In genomic region chr19:49851456-49852259, GRCh38 we compare ENCODE assay signal across 8 cellular contexts. TPM values are rescaled to one million over a fixed set of nuclear protein-coding genes. Genes with fewer than 3 reads are reported as not detected.
A peak's percentile ranks its signal among the peaks of the same experiment; 100 is the strongest.
DNase-seq lines count a peak whose midpoint lies in the region; ATAC-seq and TF ChIP-seq lines count a peak whose summit lies in the region.

No MANE protein-coding gene starts in this region.

- TF ChIP-seq CTCF in DND-41 (IDR thresholded peaks at IDR 0.05; ENCODE audit: borderline replicate concordance, extremely low read depth, low read length, poor library complexity, severe bottlenecking) (peak; percentile 4), activated B cell treated with CpG ODN at 0.5 μM for 24 hours (IDR thresholded peaks at IDR 0.05) (no peak)

- H3K9me3 ChIP-seq in DND-41 (ENCODE audit: insufficient read depth, low read length, severe bottlenecking) = no peaks in the 10 kb centered on the region
- no peaks in the 10 kb centered on the region for H3K9me3 ChIP-seq in endocrine pancreas (ENCODE audit: control insufficient read depth, low read length)

- no peaks in the 10 kb centered on the region for H3K27me3 Mint-ChIP-seq in activated B cell treated with CpG ODN at 0.5 μM for 24 hours
- H3K27me3 Mint-ChIP-seq in naive thymus-derived CD8-positive, alpha-beta T cell = no peaks in the 10 kb centered on the region

- 0 out of 2 replicates have a peak overlapping the region, but pooled peaks have one; percentile 75 for H2AFZ ChIP-seq in DND-41 (ENCODE audit: low read depth, low read length)

- peaks cover 45% of the 10 kb centered on the region for H4K20me1 ChIP-seq in DND-41 (ENCODE audit: insufficient read depth, low read length)

- peak overlapping the region; percentile 79 for H3K27ac Mint-ChIP-seq in activated B cell treated with CpG ODN at 0.5 μM for 24 hours
- H3K27ac Mint-ChIP-seq in naive thymus-derived CD8-positive, alpha-beta T cell = peak overlapping the region; percentile 80 to 94 (median 90)

- POLR2A ChIA-PET in activated B cell treated with CpG ODN at 0.5 μM for 24 hours (lab: Charles Lee) = interaction anchor here (0.5 to 2.9 kb wide), 12 partner anchors 8 to 1698 kb away, joined by 3 to 62 read pairs (median 8); partner anchors contain the start of genes AKT1S1, AP2A1, ATF5 and FUZ
- POLR2A ChIA-PET in naive thymus-derived CD8-positive, alpha-beta T cell (lab: Charles Lee) = interaction anchor here (1.1 to 9.1 kb wide), 9 partner anchors 14 to 134 kb away, joined by 3 to 137 read pairs (median 16); partner anchors contain the start of genes AKT1S1, AP2A1, FUZ and MED25

- CTCF ChIA-PET in activated B cell treated with CpG ODN at 0.5 μM for 24 hours (lab: Charles Lee) = no interaction called here

- H3K4me1 ChIP-seq in DND-41 (ENCODE audit: insufficient read depth, low read length) (peaks cover 51% of the 10 kb centered on the region), endocrine pancreas (ENCODE audit: control insufficient read depth, insufficient read depth, low read length) (no peaks in the 10 kb centered on the region)

- peaks cover 44% of the 10 kb centered on the region for H3K36me3 ChIP-seq in DND-41 (ENCODE audit: insufficient read depth, low read length)
- no peaks in the 10 kb centered on the region for H3K36me3 ChIP-seq in endocrine pancreas (ENCODE audit: control insufficient read depth, insufficient read depth, low read length)

- peaks cover 2% of the 10 kb centered on the region for H3K9me3 Mint-ChIP-seq in activated B cell treated with CpG ODN at 0.5 μM for 24 hours
- peaks cover 0 to 5% (median 0%) of the 10 kb centered on the region in 9 donors for H3K9me3 Mint-ChIP-seq in naive thymus-derived CD8-positive, alpha-beta T cell

- DNase-seq in DND-41 (peak; percentile 56), activated B cell treated with CpG ODN at 0.5 μM for 24 hours (peak; percentile 35)
- DNase-seq in naive thymus-derived CD8-positive, alpha-beta T cell = peak in 6 of 10 donors; percentile 27 to 51 (median 40)

- H3K4me1 Mint-ChIP-seq in activated B cell treated with CpG ODN at 0.5 μM for 24 hours = peaks cover 53% of the 10 kb centered on the region
- peaks cover 19 to 44% (median 31%) of the 10 kb centered on the region in 4 donors for H3K4me1 Mint-ChIP-seq in naive thymus-derived CD8-positive, alpha-beta T cell

- H3K27ac ChIP-seq in DND-41 (ENCODE audit: low read length) = peak overlapping the region; percentile 80

- intact Hi-C loops in activated B cell treated with CpG ODN at 0.5 μM for 24 hours (cut with micrococcal nuclease) = loop anchor here (1.0 kb wide), 1 partner anchor 78 kb away; the partner anchor contains the start of genes ATF5 and NUP62

- 0 out of 3 replicates have a peak, but pooled peaks have one; percentile 10 for ATAC-seq in DND-41 (ENCODE audit: insufficient read depth, low read depth)
- ATAC-seq in HG03066 (IDR thresholded peaks at IDR 0.05; ENCODE audit: low read depth, unreplicated experiment) = peak; percentile 9
- ATAC-seq in activated B cell treated with CpG ODN at 0.5 μM for 24 hours (ENCODE audit: low read depth) = peak; percentile 8
- ATAC-seq in naive thymus-derived CD8-positive, alpha-beta T cell = peak; percentile 21 to 24
- no peak for ATAC-seq in activated CD4-positive, CD25-positive, alpha-beta regulatory T cell treated with anti-CD3 and anti-CD28 coated beads, Interleukin-2, amount 50 U/mL, for 24 hours
- ATAC-seq in GM19467 (IDR thresholded peaks at IDR 0.05; ENCODE audit: unreplicated experiment) = no peak
- ATAC-seq in HG03135 (IDR thresholded peaks at IDR 0.05; ENCODE audit: unreplicated experiment) = no peak

- H3K9ac ChIP-seq in DND-41 (ENCODE audit: low read depth, low read length) (peak overlapping the region; percentile 64), endocrine pancreas (ENCODE audit: control insufficient read depth, insufficient read depth, low read length) (no peak overlapping the region)

- H3K4me3 Mint-ChIP-seq in activated B cell treated with CpG ODN at 0.5 μM for 24 hours = peak overlapping the region; percentile 83
- H3K4me3 Mint-ChIP-seq in naive thymus-derived CD8-positive, alpha-beta T cell = peak overlapping the region; percentile 78 to 94 (median 89)

- H3K79me2 ChIP-seq in DND-41 (ENCODE audit: insufficient read depth, low read length) = peaks cover 66% of the 10 kb centered on the region

- peaks cover 16% of the 10 kb centered on the region for H3K36me3 Mint-ChIP-seq in activated B cell treated with CpG ODN at 0.5 μM for 24 hours (ENCODE audit: low read depth)
- H3K36me3 Mint-ChIP-seq in naive thymus-derived CD8-positive, alpha-beta T cell = peaks cover 0 to 6% (median 3%) of the 10 kb centered on the region in 3 donors

- H3K27me3 ChIP-seq in DND-41 (ENCODE audit: insufficient read depth, low read length, poor library complexity) (no peaks in the 10 kb centered on the region), endocrine pancreas (ENCODE audit: control insufficient read depth, insufficient read depth, low read length) (no peaks in the 10 kb centered on the region)

- H3K4me2 ChIP-seq in DND-41 (ENCODE audit: insufficient read depth, low read length) = peak overlapping the region; percentile 82

- H3K4me3 ChIP-seq in DND-41 (ENCODE audit: low read depth in 1 of 2, low read length in 2 of 2) (peak overlapping the region; percentile 48 to 70; a peak in 3 of 4 replicates), endocrine pancreas (ENCODE audit: control insufficient read depth, insufficient read depth, low read length) (peak overlapping the region; percentile 22)

RNA-seq across cellular contexts. Expression of gene PTOV1, which starts 0.7 kb away (rescaled TPM):
- 103 and 107 TPM in 2 replicates for total RNA-seq in activated B cell treated with CpG ODN at 0.5 μM for 24 hours
- total RNA-seq in naive thymus-derived CD8-positive, alpha-beta T cell = 100 to 1,000 TPM; 178 to 186 TPM
- polyA plus RNA-seq in naive thymus-derived CD8-positive, alpha-beta T cell = 10 to 100 TPM; 42.9 to 67.4 (median 50.9) TPM

RNA-seq across cellular contexts. Expression of gene PNKP, which starts 15.7 kb away (rescaled TPM):
- total RNA-seq in activated B cell treated with CpG ODN at 0.5 μM for 24 hours = 174 and 205 TPM in 2 replicates
- 100 to 1,000 TPM; 170 to 176 TPM for total RNA-seq in naive thymus-derived CD8-positive, alpha-beta T cell
- polyA plus RNA-seq in naive thymus-derived CD8-positive, alpha-beta T cell = 10 to 100 TPM; 21.1 to 24.3 (median 21.4) TPM

RNA-seq across cellular contexts. Expression of gene AKT1S1, which starts 25.5 kb away (rescaled TPM):
- total RNA-seq in activated B cell treated with CpG ODN at 0.5 μM for 24 hours = 21.3 and 28.7 TPM in 2 replicates
- total RNA-seq in naive thymus-derived CD8-positive, alpha-beta T cell = 10 to 100 TPM; 28.4 to 30.4 TPM
- polyA plus RNA-seq in naive thymus-derived CD8-positive, alpha-beta T cell = 1 to 10 TPM; 2.6 to 4.5 (median 3.9) TPM

RNA-seq across cellular contexts. Expression of gene TBC1D17, which starts 25.8 kb away (rescaled TPM):
- 51.1 and 57.0 TPM in 2 replicates for total RNA-seq in activated B cell treated with CpG ODN at 0.5 μM for 24 hours
- 10 to 100 TPM; 92.7 to 94.0 TPM for total RNA-seq in naive thymus-derived CD8-positive, alpha-beta T cell
- 10 to 100 TPM in 2 of 3 donors, 1 to 10 TPM in 1; 8.1 to 17.7 (median 11.3) TPM for polyA plus RNA-seq in naive thymus-derived CD8-positive, alpha-beta T cell

RNA-seq across cellular contexts. Expression of gene MED25, which starts 33.6 kb away (rescaled TPM):
- total RNA-seq in activated B cell treated with CpG ODN at 0.5 μM for 24 hours = 70.1 and 88.8 TPM in 2 replicates
- 10 to 100 TPM; 39.8 to 43.2 TPM for total RNA-seq in naive thymus-derived CD8-positive, alpha-beta T cell
- 10 to 100 TPM in 2 of 3 donors, 1 to 10 TPM in 1; 7.5 to 19.2 (median 13.1) TPM for polyA plus RNA-seq in naive thymus-derived CD8-positive, alpha-beta T cell

Comparison
In these comparisons a context has a peak if more than half of its experiments do, and no peak if none do; other contexts are left out.
1. ATAC-seq: peak in DND-41 (single experiment), HG03066 (single experiment), activated B cell treated with CpG ODN at 0.5 μM for 24 hours (single experiment) and naive thymus-derived CD8-positive, alpha-beta T cell (2 of 2); none in activated CD4-positive, CD25-positive, alpha-beta regulatory T cell treated with anti-CD3 and anti-CD28 coated beads, Interleukin-2, amount 50 U/mL, for 24 hours (0 of 2), GM19467 (single experiment) and HG03135 (single experiment).
2. Peak in every context shown above with its lines, with median percentiles within 50 percentile points of each other: DNase-seq.